In the genomic region with DNA sequence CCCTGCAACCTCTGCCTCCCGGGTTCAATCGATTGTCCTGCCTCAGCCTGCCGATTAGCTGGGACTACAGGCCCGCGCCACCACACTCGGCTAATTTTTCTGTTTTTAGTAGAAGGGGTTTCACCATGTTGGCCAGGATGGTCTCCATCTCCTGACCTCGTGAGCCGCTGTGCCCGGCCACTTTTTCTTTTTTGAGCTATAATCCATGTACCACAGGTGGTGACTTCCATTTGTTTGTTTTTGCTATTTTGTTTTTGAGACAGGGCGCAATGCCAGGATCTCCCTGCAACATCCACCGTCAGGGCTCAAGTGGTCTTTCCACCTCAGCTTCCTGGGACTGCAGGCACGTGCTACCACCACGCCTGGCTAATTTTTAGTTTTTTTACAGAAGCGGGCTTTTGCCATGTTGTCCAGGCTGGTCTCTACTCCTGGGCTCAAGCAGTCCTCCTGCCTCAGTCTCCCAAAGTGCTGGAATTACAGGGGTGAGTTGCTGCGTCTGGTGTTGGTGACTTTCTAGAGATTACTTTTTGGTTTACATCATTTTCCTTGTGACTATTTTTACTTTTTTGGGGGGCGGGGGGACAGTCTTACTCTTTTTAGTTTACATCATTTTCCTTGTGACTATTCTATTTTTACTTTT, we compare ENCODE assay signal across 8 cellular contexts. TPM values are rescaled to one million over a fixed set of nuclear protein-coding genes. Genes with fewer than 3 reads are reported as not detected.
A peak's percentile ranks its signal among the peaks of the same experiment; 100 is the strongest.
DNase-seq lines count a peak whose midpoint lies in the region; ATAC-seq and TF ChIP-seq lines count a peak whose summit lies in the region.

No MANE protein-coding gene starts in this region.

- H3K36me3 Mint-ChIP-seq in activated naive CD4-positive, alpha-beta T cell treated with anti-CD3 and anti-CD28 coated beads for 36 hours (ENCODE audit: low read depth) = peaks cover 62% of the 10 kb centered on the region

- no peaks in the 10 kb centered on the region for H3K9me3 Mint-ChIP-seq in activated naive CD4-positive, alpha-beta T cell treated with anti-CD3 and anti-CD28 coated beads for 36 hours

- TF ChIP-seq RAD21 in liver (IDR thresholded peaks at IDR 0.05) = no peak

- no peak for TF ChIP-seq POLR2A in tibial nerve (IDR thresholded peaks at IDR 0.05)

- H3K9me3 ChIP-seq in adipocyte (ENCODE audit: control insufficient read depth, low read length) (no peaks in the 10 kb centered on the region), liver (ENCODE audit: control insufficient read depth in 4 of 4, low read length in 3 of 4) (no peaks in the 10 kb centered on the region), tibial nerve (no peaks in the 10 kb centered on the region)

- H3K4me1 ChIP-seq in adipocyte (ENCODE audit: control insufficient read depth, insufficient read depth, low read length) (peaks cover 35% of the 10 kb centered on the region), liver (ENCODE audit: control insufficient read depth in 4 of 4, insufficient read depth in 4 of 4, low read length in 3 of 4) (peaks cover 5 to 29% (median 26%) of the 10 kb centered on the region in 4 donors), tibial nerve (peaks cover 0 to 60% (median 43%) of the 10 kb centered on the region in 4 donors)

- TF ChIP-seq EP300 in tibial nerve (IDR thresholded peaks at IDR 0.05) = no peak

- CTCF ChIA-PET in activated naive CD4-positive, alpha-beta T cell treated with anti-CD3 and anti-CD28 coated beads for 36 hours (lab: Charles Lee) = interaction anchor here (0.7 to 1.3 kb wide), 3 partner anchors 46 to 98 kb away, joined by 3 to 4 read pairs (median 3); no protein-coding TSS in a partner anchor

- TF ChIP-seq CTCF in liver (IDR thresholded peaks at IDR 0.05; ENCODE audit: low read depth, low read length, missing input control) (no peak), tibial nerve (IDR thresholded peaks at IDR 0.05) (no peak)

- no peaks in the 10 kb centered on the region for H3K27me3 ChIP-seq in adipocyte (replicated peaks; ENCODE audit: control insufficient read depth, insufficient read depth, low read length)
- no peaks in the 10 kb centered on the region for H3K27me3 ChIP-seq in liver (ENCODE audit: control insufficient read depth in 4 of 4, insufficient read depth in 4 of 4, low read length in 3 of 4)
- H3K27me3 ChIP-seq in tibial nerve = no peaks in the 10 kb centered on the region

- H3K36me3 ChIP-seq in adipocyte (ENCODE audit: control insufficient read depth, insufficient read depth, low read length, severe bottlenecking) (peaks cover 52% of the 10 kb centered on the region), liver (ENCODE audit: control insufficient read depth in 4 of 4, insufficient read depth in 3 of 4, low read depth in 1 of 4, low read length in 3 of 4) (peaks cover 17 to 37% (median 25%) of the 10 kb centered on the region in 4 donors), tibial nerve (peaks cover 0 to 47% (median 14%) of the 10 kb centered on the region in 3 donors)

- peaks cover 40% of the 10 kb centered on the region for H3K4me1 Mint-ChIP-seq in activated naive CD4-positive, alpha-beta T cell treated with anti-CD3 and anti-CD28 coated beads for 36 hours (ENCODE audit: low read depth)

- no peak for DNase-seq in activated naive CD4-positive, alpha-beta T cell treated with anti-CD3 and anti-CD28 coated beads for 36 hours
- DNase-seq in activated naive CD4-positive, alpha-beta T cell (lab: John Stamatoyannopoulos, UW) = no peak
- DNase-seq in adipocyte (ENCODE audit: low read depth) (no peak), tibial nerve (ENCODE audit: low spot score in 2 of 2) (no peak), KBM-7 (no peak), activated gamma-delta T cell (lab: John Stamatoyannopoulos, UW) (no peak)

- H3K4me3 Mint-ChIP-seq in activated naive CD4-positive, alpha-beta T cell treated with anti-CD3 and anti-CD28 coated beads for 36 hours = peak overlapping the region; percentile 94

- H3K27me3 Mint-ChIP-seq in activated naive CD4-positive, alpha-beta T cell treated with anti-CD3 and anti-CD28 coated beads for 36 hours (ENCODE audit: low read depth) = no peaks in the 10 kb centered on the region

- H3K9ac ChIP-seq in adipocyte (ENCODE audit: low read length) (peak overlapping the region; percentile 99), liver (ENCODE audit: low read depth in 1 of 2, low read length in 2 of 2) (peak overlapping the region in 1 of 2 donors; percentile 16)

- H3K27ac ChIP-seq in liver (ENCODE audit: low read depth in 1 of 2, low read length in 2 of 2) = peak overlapping the region; percentile 14 to 46
- peak overlapping the region; percentile 69 to 98 (median 88) for H3K27ac ChIP-seq in tibial nerve

- H3K27ac Mint-ChIP-seq in activated naive CD4-positive, alpha-beta T cell treated with anti-CD3 and anti-CD28 coated beads for 36 hours = peak overlapping the region; percentile 98

- 24% methylated on average over 16 of the region's 16 CpGs for WGBS in liver
- 22 to 50% methylated on average over 16 of the region's 16 CpGs for WGBS in tibial nerve, 2 donors

- intact Hi-C loops in activated naive CD4-positive, alpha-beta T cell treated with anti-CD3 and anti-CD28 coated beads for 36 hours (cut with micrococcal nuclease) = loop anchor here (10.0 kb wide), 1 partner anchor 1009 kb away; the partner anchor contains the start of gene PSMB8

- H3K4me3 ChIP-seq in adipocyte (ENCODE audit: low read length) (peak overlapping the region; percentile 95), liver (ENCODE audit: low read depth in 1 of 3, low read length in 3 of 3) (peak overlapping the region; percentile 7 to 99 (median 99)), tibial nerve (peak overlapping the region; percentile 2 to 95 (median 86))

- in situ Hi-C loops in KBM-7 (cut with MboI; ENCODE audit: low pct_unique_long_range_greater_than_20kb, low sequenced_read_pairs) = no loop called here

- no peak for ATAC-seq in HG03175 (IDR thresholded peaks at IDR 0.05; ENCODE audit: unreplicated experiment)

TF ChIP-seq in liver, 16 proteins besides CTCF, POLR2A, EP300 and RAD21:
- TF ChIP-seq YY1 (IDR thresholded peaks at IDR 0.05) (no peak), HNF4A (conservative IDR thresholded peaks at IDR 0.05) (peak in 1 of 2 donors; percentile 3)

RNA-seq across cellular contexts. Expression of gene HSPA1B, which starts 8.6 kb away (rescaled TPM):
- total RNA-seq in activated naive CD4-positive, alpha-beta T cell treated with anti-CD3 and anti-CD28 coated beads for 36 hours = 10 to 100 TPM; 47.8 to 50.1 TPM
- 100 to 1,000 TPM in 1 of 2 donors, 10 to 100 TPM in 1; 57.2 to 165 TPM for total RNA-seq in liver
- polyA plus RNA-seq in liver = 10 to 100 TPM in 1 of 2 donors, 1 to 10 TPM in 1; 9.5 to 30.6 TPM
- 100 to 1,000 TPM; 134 to 186 (median 168) TPM for total RNA-seq in tibial nerve

RNA-seq across cellular contexts. Expression of gene HSPA1A, which starts 20.8 kb away (rescaled TPM):
- 10 to 100 TPM; 19.8 to 23.1 TPM for total RNA-seq in activated naive CD4-positive, alpha-beta T cell treated with anti-CD3 and anti-CD28 coated beads for 36 hours
- total RNA-seq in liver = 100 to 1,000 TPM in 1 of 2 donors, 10 to 100 TPM in 1; 98.5 to 120 TPM
- 10 to 100 TPM; 28.8 to 56.6 TPM for polyA plus RNA-seq in liver
- total RNA-seq in tibial nerve = 100 to 1,000 TPM; 170 to 304 (median 221) TPM

RNA-seq across cellular contexts. Expression of gene HSPA1L, which starts 21.1 kb away (rescaled TPM):
- total RNA-seq in activated naive CD4-positive, alpha-beta T cell treated with anti-CD3 and anti-CD28 coated beads for 36 hours = under 1 TPM; 0.86 to 0.95 TPM
- total RNA-seq in liver (under 1 TPM; 0.67 to 0.79 TPM), tibial nerve (1 to 10 TPM in 2 of 4 donors, under 1 TPM in 2; 0.20 to 2.4 (median 1.2) TPM)
- under 1 TPM; 0.27 to 0.28 TPM for polyA plus RNA-seq in liver

RNA-seq across cellular contexts. Expression of gene NEU1, which starts 26.5 kb away (rescaled TPM):
- total RNA-seq in activated naive CD4-positive, alpha-beta T cell treated with anti-CD3 and anti-CD28 coated beads for 36 hours = 1 to 10 TPM; 8.4 to 9.2 TPM
- total RNA-seq in liver (10 to 100 TPM; 34.4 to 42.4 TPM), tibial nerve (10 to 100 TPM; 25.8 to 44.6 (median 33.8) TPM)
- 10 to 100 TPM; 27.6 to 35.1 TPM for polyA plus RNA-seq in liver

RNA-seq across cellular contexts. Expression of gene LSM2, which starts 29.4 kb away (rescaled TPM):
- 100 to 1,000 TPM; 172 to 174 TPM for total RNA-seq in activated naive CD4-positive, alpha-beta T cell treated with anti-CD3 and anti-CD28 coated beads for 36 hours
- 10 to 100 TPM in 1 of 2 donors, 1 to 10 TPM in 1; 7.3 to 18.7 TPM for total RNA-seq in liver
- 10 to 100 TPM; 14.5 to 16.4 TPM for polyA plus RNA-seq in liver
- total RNA-seq in tibial nerve = 10 to 100 TPM; 23.9 to 31.8 (median 28.4) TPM

Comparison
In these comparisons a context has a peak if more than half of its experiments do, and no peak if none do; other contexts are left out.
1. RNA of gene HSPA1A, which starts 20.8 kb away (total RNA-seq): 170 to 304 TPM in tibial nerve and 98.5 to 120 TPM in liver; 19.8 to 23.1 TPM in activated naive CD4-positive, alpha-beta T cell treated with anti-CD3 and anti-CD28 coated beads for 36 hours; every median in the first group is over 4 times any median in the second.
2. Peak in every context shown above with its lines, with median percentiles within 50 percentile points of each other: H3K4me3 ChIP-seq.